In the genomic region with DNA sequence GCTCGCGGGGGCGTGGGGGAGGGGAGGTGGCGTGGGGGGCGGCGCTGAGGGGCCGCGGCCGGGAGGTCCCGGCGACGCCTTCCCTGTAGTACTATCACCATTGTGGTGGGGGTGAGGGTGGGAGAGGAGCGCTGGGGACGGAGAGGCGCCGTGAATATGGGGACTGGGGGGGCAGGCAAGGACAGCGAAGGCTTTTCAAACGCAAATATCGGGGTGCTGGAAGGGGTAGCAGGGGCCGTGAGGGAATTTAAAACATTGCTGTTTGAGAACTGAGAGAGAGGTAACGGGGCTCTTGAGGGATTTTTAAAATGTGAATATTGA, we compare ENCODE assay signal across 8 cellular contexts. TPM values are rescaled to one million over a fixed set of nuclear protein-coding genes. Genes with fewer than 3 reads are reported as not detected.
DNase-seq lines count a peak whose midpoint lies in the region; ATAC-seq and TF ChIP-seq lines count a peak whose summit lies in the region.

No MANE protein-coding gene starts in this region.

- H3K79me2 ChIP-seq in OCI-LY1 (ENCODE audit: insufficient read depth, low read length): peaks cover 51% of the 10 kb centered on the region

- peak overlapping the region; percentile 71 for H3K9ac ChIP-seq in OCI-LY1 (ENCODE audit: low read length)
- peak overlapping the region; percentile 75 to 82 (median 77) for H3K9ac ChIP-seq in skeletal muscle tissue (ENCODE audit: low read depth in 1 of 3, low read length in 3 of 3)

- no peak overlapping the region for H3K27ac ChIP-seq in OCI-LY1 (ENCODE audit: low read depth, low read length, poor library complexity, severe bottlenecking)
- H3K27ac ChIP-seq in foreskin keratinocyte: peak overlapping the region; percentile 63
- peak overlapping the region; percentile 78 for H3K27ac ChIP-seq in skeletal muscle tissue (ENCODE audit: low read depth, low read length)

- no peaks in the 10 kb centered on the region for H3F3A ChIP-seq in OCI-LY1 (ENCODE audit: insufficient read depth, low read length)

- TF ChIP-seq CTCF in OCI-LY1 (IDR thresholded peaks at IDR 0.05; ENCODE audit: low read length) (no peak), foreskin keratinocyte (conservative IDR thresholded peaks at IDR 0.05) (no peak), GM13976 (IDR thresholded peaks at IDR 0.05; ENCODE audit: borderline replicate concordance, control extremely low read depth, extremely low read depth, insufficient read depth, missing control alignments) (no peak)

- no peak for DNase-seq in foreskin keratinocyte
- no peak for DNase-seq in GM13976 (ENCODE audit: low spot score)
- DNase-seq in foreskin melanocyte: no peak
- no peak for DNase-seq in NCI-H1694 treated with DMSO at 0.1 percent for 48 hours (lab: John Stamatoyannopoulos, UW)

- H3K27me3 ChIP-seq in OCI-LY1 (ENCODE audit: insufficient read depth, low read length): no peaks in the 10 kb centered on the region
- H3K27me3 ChIP-seq in foreskin keratinocyte: no peaks in the 10 kb centered on the region
- no peaks in the 10 kb centered on the region for H3K27me3 ChIP-seq in skeletal muscle tissue (ENCODE audit: control insufficient read depth in 3 of 3, insufficient read depth in 3 of 3, low read length in 3 of 3)

- no peaks in the 10 kb centered on the region for H3K36me3 ChIP-seq in OCI-LY1 (ENCODE audit: insufficient read depth, low read length)
- no peaks in the 10 kb centered on the region for H3K36me3 ChIP-seq in skeletal muscle tissue (ENCODE audit: control insufficient read depth in 3 of 3, insufficient read depth in 3 of 3, low read length in 3 of 3)

- H3K4me3 ChIP-seq in OCI-LY1 (ENCODE audit: low read depth, low read length, poor library complexity, severe bottlenecking) (peak overlapping the region; percentile 80), skeletal muscle tissue (ENCODE audit: low read length in 3 of 3) (peak overlapping the region; percentile 76 to 98 (median 93))

- in situ Hi-C loops in GM13976 (cut with MboI; ENCODE audit: low sequenced_read_pairs, unreplicated experiment): no loop called here

- no peaks in the 10 kb centered on the region for H3K9me2 ChIP-seq in OCI-LY1 (ENCODE audit: low read depth, low read length)

- ATAC-seq in GM21825 (IDR thresholded peaks at IDR 0.05; ENCODE audit: unreplicated experiment) (peak; percentile 8), foreskin keratinocyte (peak; percentile 5), HG02840 (IDR thresholded peaks at IDR 0.05; ENCODE audit: low FRiP score, unreplicated experiment) (no peak)

- H3K9me3 ChIP-seq in OCI-LY1 (ENCODE audit: low read length) (no peaks in the 10 kb centered on the region), skeletal muscle tissue (ENCODE audit: control insufficient read depth in 3 of 3, low read length in 3 of 3) (no peaks in the 10 kb centered on the region)

- H3K4me1 ChIP-seq in OCI-LY1 (ENCODE audit: insufficient read depth, low read length, severe bottlenecking) (peaks cover 34% of the 10 kb centered on the region), foreskin keratinocyte (peaks cover 7% of the 10 kb centered on the region), skeletal muscle tissue (ENCODE audit: control insufficient read depth in 3 of 3, insufficient read depth in 3 of 3, low read length in 3 of 3) (peaks cover 0 to 3% (median 3%) of the 10 kb centered on the region in 3 donors)

- H3K4me2 ChIP-seq in OCI-LY1 (ENCODE audit: low read length): peak overlapping the region; percentile 86

- no peaks in the 10 kb centered on the region for H4K20me1 ChIP-seq in OCI-LY1 (ENCODE audit: insufficient read depth, low read length)

- no peak overlapping the region for H2AFZ ChIP-seq in OCI-LY1 (ENCODE audit: low read length)

RNA-seq across cellular contexts. Expression of gene RBM27, which starts 0.4 kb away (rescaled TPM):
- total RNA-seq in foreskin keratinocyte (24.9 and 25.4 TPM in 2 replicates), skeletal muscle tissue (25.1 TPM)
- 4.6 and 5.7 TPM in 2 replicates for polyA plus RNA-seq in foreskin keratinocyte

RNA-seq across cellular contexts. Expression of gene LARS1, which starts 21.4 kb away (rescaled TPM):
- total RNA-seq in foreskin keratinocyte (103 and 111 TPM in 2 replicates), skeletal muscle tissue (120 TPM)
- 48.8 and 50.4 TPM in 2 replicates for polyA plus RNA-seq in foreskin keratinocyte
